11 cellular contexts compared by ENCODE assay signal in the genomic region with DNA sequence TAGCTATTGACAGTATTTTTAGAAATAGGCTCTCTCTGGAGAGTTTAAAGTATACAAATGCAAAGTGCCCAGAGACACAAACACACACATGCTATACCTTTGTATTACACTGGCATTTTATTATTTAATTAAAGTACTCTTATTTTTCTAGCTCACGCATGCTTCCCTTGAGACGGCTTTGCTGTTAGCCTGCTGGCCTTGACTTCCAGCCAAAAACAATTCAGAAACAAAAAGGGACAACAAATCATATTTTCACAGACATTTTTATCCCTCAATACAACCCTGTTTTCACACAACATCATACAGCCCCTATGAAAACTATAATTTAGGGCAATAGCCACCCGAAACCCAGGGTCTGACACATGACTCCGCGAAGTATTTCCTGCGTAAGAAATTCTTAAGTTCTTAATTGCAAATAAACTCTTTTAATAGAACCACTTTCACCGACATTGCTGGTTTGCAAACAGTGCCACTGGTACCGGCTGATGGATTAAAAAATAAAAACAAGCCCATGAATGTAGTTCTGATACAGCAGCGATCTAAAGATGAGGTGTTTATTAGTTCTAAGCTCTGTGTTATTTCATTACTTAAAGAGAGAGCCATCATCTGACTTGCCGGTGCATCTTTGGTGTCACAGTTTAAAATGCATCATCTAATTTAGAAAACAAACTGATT.
DNase-seq lines count a peak whose midpoint lies in the region; ATAC-seq, FAIRE-seq and TF ChIP-seq lines count a peak whose summit lies in the region.
"Had no signal": no experiment of that assay in that cellular context is flagged by ENCODE, and none has a peak within 500 bp of the region (broad histone marks: within the 10 kb centered on the region; RNA-seq: fewer than 3 reads in every experiment).

No MANE protein-coding gene starts in this region.

- H3K4me3 Mint-ChIP-seq in brain, result peak overlapping the region; percentile 23 to 83 (median 75)
- H3K4me3 Mint-ChIP-seq in activated CD4-positive, alpha-beta T cell treated with anti-CD3 and anti-CD28 coated beads, Interleukin-2, amount 10 ng/mL, durations not matched to agents 24 days and 14 days, result no peak overlapping the region

- peaks cover 98% of the 10 kb centered on the region for H3K4me1 Mint-ChIP-seq in brain
- H3K4me1 Mint-ChIP-seq in activated CD4-positive, alpha-beta T cell treated with anti-CD3 and anti-CD28 coated beads, Interleukin-2, amount 10 ng/mL, durations not matched to agents 24 days and 14 days, result no peaks in the 10 kb centered on the region

- peaks cover 3% of the 10 kb centered on the region for H3K27me3 Mint-ChIP-seq in brain
- no peaks in the 10 kb centered on the region for H3K27me3 Mint-ChIP-seq in activated CD4-positive, alpha-beta T cell treated with anti-CD3 and anti-CD28 coated beads, Interleukin-2, amount 10 ng/mL, durations not matched to agents 24 days and 14 days

- intact Hi-C loops in tibial artery (cut with DNase I; ENCODE audit: low total_unique reads) (loop anchor here (10.0 kb wide), 1 partner anchor 78 kb away; no protein-coding TSS in a partner anchor), pancreas (cut with DNase I) (no loop called here)
- intact Hi-C loops in activated CD4-positive, alpha-beta T cell treated with anti-CD3 and anti-CD28 coated beads, Interleukin-2, amount 10 ng/mL, durations not matched to agents 24 days and 14 days (cut with micrococcal nuclease), result no loop called here

- DNase-seq in NCI-H2081 (lab: John Stamatoyannopoulos, UW), result peak; percentile 20 to 74
- DNase-seq in NCI-H2081 treated with DMSO at 0.1 percent for 48 hours (lab: John Stamatoyannopoulos, UW), result no peak
- peak; percentile 72 for DNase-seq in medulla oblongata (ENCODE audit: extremely low spot score)
- no peak for DNase-seq in tibial artery
- DNase-seq in activated CD4-positive, alpha-beta T cell treated with anti-CD3 and anti-CD28 coated beads, Interleukin-2, amount 10 ng/mL, durations not matched to agents 24 days and 14 days, result no peak
- no peak for DNase-seq in foreskin keratinocyte
- DNase-seq in pancreas, result no peak
- DNase-seq: HCEC 1CT had no signal

- FAIRE-seq in pancreas (lab: Jason Lieb, UNC), result no peak
- FAIRE-seq: HTR-8/SVneo had no signal

- WGBS in pancreas, 2 donors, result 57 to 62% methylated on average over 10 of the region's 10 CpGs

- peaks cover 4% of the 10 kb centered on the region for H3K36me3 Mint-ChIP-seq in brain
- no peaks in the 10 kb centered on the region for H3K36me3 Mint-ChIP-seq in activated CD4-positive, alpha-beta T cell treated with anti-CD3 and anti-CD28 coated beads, Interleukin-2, amount 10 ng/mL, durations not matched to agents 24 days and 14 days (ENCODE audit: low read depth)

- no peaks in the 10 kb centered on the region for H3K9me3 ChIP-seq in tibial artery
- H3K9me3 ChIP-seq in pancreas, result no peaks in the 10 kb centered on the region
- H3K9me3 ChIP-seq: prostate gland had no signal

- H3K27ac Mint-ChIP-seq in brain, result peak overlapping the region; percentile 56 to 99 (median 89)
- H3K27ac Mint-ChIP-seq in activated CD4-positive, alpha-beta T cell treated with anti-CD3 and anti-CD28 coated beads, Interleukin-2, amount 10 ng/mL, durations not matched to agents 24 days and 14 days, result no peak overlapping the region

- H3K36me3 ChIP-seq in tibial artery, result no peaks in the 10 kb centered on the region
- no peaks in the 10 kb centered on the region for H3K36me3 ChIP-seq in pancreas
- H3K36me3 ChIP-seq: prostate gland had no signal

- TF ChIP-seq CTCF in brain (conservative IDR thresholded peaks at IDR 0.05) (no peak), tibial artery (IDR thresholded peaks at IDR 0.05) (no peak), foreskin keratinocyte (conservative IDR thresholded peaks at IDR 0.05) (no peak), pancreas (IDR thresholded peaks at IDR 0.05) (no peak)

- no peaks in the 10 kb centered on the region for H3K9me3 Mint-ChIP-seq in brain
- no peaks in the 10 kb centered on the region for H3K9me3 Mint-ChIP-seq in activated CD4-positive, alpha-beta T cell treated with anti-CD3 and anti-CD28 coated beads, Interleukin-2, amount 10 ng/mL, durations not matched to agents 24 days and 14 days

- ATAC-seq in foreskin keratinocyte (no peak), pancreas (no peak)

- H3K4me1 ChIP-seq in tibial artery, result peaks cover 0 to 63% (median 10%) of the 10 kb centered on the region in 4 donors
- H3K4me1 ChIP-seq in foreskin keratinocyte, result peaks cover 3% of the 10 kb centered on the region
- peaks cover 0 to 6% (median 4%) of the 10 kb centered on the region in 3 donors for H3K4me1 ChIP-seq in pancreas
- H3K4me1 ChIP-seq: prostate gland had no signal

- H3K27ac ChIP-seq in tibial artery (peak overlapping the region; percentile 53 to 56), foreskin keratinocyte (no peak overlapping the region), pancreas (peak overlapping the region in 1 of 4 donors; percentile 6)

- no peaks in the 10 kb centered on the region for H3K27me3 ChIP-seq in tibial artery
- H3K27me3 ChIP-seq in foreskin keratinocyte, result no peaks in the 10 kb centered on the region
- H3K27me3 ChIP-seq in pancreas, result no peaks in the 10 kb centered on the region

- H3K4me3 ChIP-seq in tibial artery (peak overlapping the region; percentile 40 to 42), pancreas (no peak overlapping the region)

Comparison
In these comparisons a context has a peak if more than half of its experiments do, and no peak if none do; other contexts are left out.
1. DNase-seq: peak in NCI-H2081 (2 of 2) and medulla oblongata (single experiment); none in NCI-H2081 treated with DMSO at 0.1 percent for 48 hours (single experiment), tibial artery (0 of 2), activated CD4-positive, alpha-beta T cell treated with anti-CD3 and anti-CD28 coated beads, Interleukin-2, amount 10 ng/mL, durations not matched to agents 24 days and 14 days (single experiment), foreskin keratinocyte (0 of 2) and pancreas (0 of 6).
2. H3K4me3 ChIP-seq: peak in tibial artery (2 of 2); none in pancreas (0 of 4).